In genomic region chr2:2727876-2728511, GRCh38 we compare ENCODE assay signal across 26 cellular contexts.
"Had no signal": no experiment of that assay in that cellular context is flagged by ENCODE, and none has a peak within 500 bp of the region (broad histone marks: within the 10 kb centered on the region; RNA-seq: fewer than 3 reads in every experiment).

No MANE protein-coding gene starts in this region.

- FAIRE-seq: endothelial cell of umbilical vein, urothelium cell line had no signal

- H3K9me3 Mint-ChIP-seq: immature natural killer cell; natural killer cell; stimulated activated naive B cell treated with anti-CD40 and anti-IgM and Interleukin-4, amounts not matched to agents 10 μg/mL and 1 μg/mL and 100 μg/mL, for 72 hours; stimulated activated naive CD8-positive, alpha-beta T cell treated with anti-CD3 and anti-CD28 coated beads, Interleukin-15, Interleukin-2, amounts not matched to agents 100 ng/mL and 50 ng/mL, for 24 hours had no signal

- H3K36me3 Mint-ChIP-seq: immature natural killer cell; natural killer cell; stimulated activated naive B cell treated with anti-CD40 and anti-IgM and Interleukin-4, amounts not matched to agents 10 μg/mL and 1 μg/mL and 100 μg/mL, for 72 hours had no signal

- H3K27me3 Mint-ChIP-seq: stimulated activated naive CD8-positive, alpha-beta T cell treated with anti-CD3 and anti-CD28 coated beads, Interleukin-15, Interleukin-2, amounts not matched to agents 100 ng/mL and 50 ng/mL, for 24 hours had no signal

- H3K27ac ChIP-seq: coronary artery, esophagus muscularis mucosa, foreskin keratinocyte, gastroesophageal sphincter, heart right ventricle, lower lobe of right lung, psoas muscle, skin epidermis, spleen, thoracic aorta, tibial nerve, upper lobe of left lung had no signal

- DNase-seq: dermis blood vessel endothelial cell; effector memory CD4-positive, alpha-beta T cell; foreskin keratinocyte; heart right ventricle; immature natural killer cell; islet precursor cell; kidney glomerular epithelial cell; left colon; left ventricle myocardium superior; lower lobe of right lung; natural killer cell; nucleus accumbens; psoas muscle; right cardiac atrium; spleen; stimulated activated naive B cell treated with anti-CD40 and anti-IgM and Interleukin-4, amounts not matched to agents 10 μg/mL and 1 μg/mL and 100 μg/mL, for 72 hours had no signal

- H3K4me3 Mint-ChIP-seq: immature natural killer cell; natural killer cell; stimulated activated naive B cell treated with anti-CD40 and anti-IgM and Interleukin-4, amounts not matched to agents 10 μg/mL and 1 μg/mL and 100 μg/mL, for 72 hours; stimulated activated naive CD8-positive, alpha-beta T cell treated with anti-CD3 and anti-CD28 coated beads, Interleukin-15, Interleukin-2, amounts not matched to agents 100 ng/mL and 50 ng/mL, for 24 hours had no signal

- H3K36me3 ChIP-seq: esophagus muscularis mucosa, gastroesophageal sphincter, heart right ventricle, lower lobe of right lung, spleen, thoracic aorta, tibial nerve, upper lobe of left lung had no signal

- H3K27me3 ChIP-seq: foreskin keratinocyte, tibial nerve, upper lobe of left lung had no signal

- H3K4me1 Mint-ChIP-seq: immature natural killer cell; natural killer cell; stimulated activated naive B cell treated with anti-CD40 and anti-IgM and Interleukin-4, amounts not matched to agents 10 μg/mL and 1 μg/mL and 100 μg/mL, for 72 hours had no signal

- H3K4me3 ChIP-seq: coronary artery, esophagus muscularis mucosa, gastroesophageal sphincter, heart right ventricle, lower lobe of right lung, psoas muscle, skin epidermis, spleen, thoracic aorta, tibial nerve, upper lobe of left lung had no signal

- H3K9me3 ChIP-seq: esophagus muscularis mucosa, gastroesophageal sphincter, heart right ventricle, lower lobe of right lung, psoas muscle, spleen, thoracic aorta, tibial nerve, upper lobe of left lung had no signal

- H3K27ac Mint-ChIP-seq: immature natural killer cell; natural killer cell; stimulated activated naive B cell treated with anti-CD40 and anti-IgM and Interleukin-4, amounts not matched to agents 10 μg/mL and 1 μg/mL and 100 μg/mL, for 72 hours; stimulated activated naive CD8-positive, alpha-beta T cell treated with anti-CD3 and anti-CD28 coated beads, Interleukin-15, Interleukin-2, amounts not matched to agents 100 ng/mL and 50 ng/mL, for 24 hours had no signal

- H3K4me1 ChIP-seq: esophagus muscularis mucosa, foreskin keratinocyte, gastroesophageal sphincter, heart right ventricle, lower lobe of right lung, psoas muscle, spleen, tibial nerve, upper lobe of left lung had no signal

- ATAC-seq: foreskin keratinocyte; gastroesophageal sphincter; heart right ventricle; left colon; left ventricle myocardium superior; lower lobe of right lung; natural killer cell; psoas muscle; right cardiac atrium; stimulated activated naive B cell treated with anti-CD40 and anti-IgM and Interleukin-4, amounts not matched to agents 10 μg/mL and 1 μg/mL and 100 μg/mL, for 72 hours had no signal
